In the genomic region with DNA sequence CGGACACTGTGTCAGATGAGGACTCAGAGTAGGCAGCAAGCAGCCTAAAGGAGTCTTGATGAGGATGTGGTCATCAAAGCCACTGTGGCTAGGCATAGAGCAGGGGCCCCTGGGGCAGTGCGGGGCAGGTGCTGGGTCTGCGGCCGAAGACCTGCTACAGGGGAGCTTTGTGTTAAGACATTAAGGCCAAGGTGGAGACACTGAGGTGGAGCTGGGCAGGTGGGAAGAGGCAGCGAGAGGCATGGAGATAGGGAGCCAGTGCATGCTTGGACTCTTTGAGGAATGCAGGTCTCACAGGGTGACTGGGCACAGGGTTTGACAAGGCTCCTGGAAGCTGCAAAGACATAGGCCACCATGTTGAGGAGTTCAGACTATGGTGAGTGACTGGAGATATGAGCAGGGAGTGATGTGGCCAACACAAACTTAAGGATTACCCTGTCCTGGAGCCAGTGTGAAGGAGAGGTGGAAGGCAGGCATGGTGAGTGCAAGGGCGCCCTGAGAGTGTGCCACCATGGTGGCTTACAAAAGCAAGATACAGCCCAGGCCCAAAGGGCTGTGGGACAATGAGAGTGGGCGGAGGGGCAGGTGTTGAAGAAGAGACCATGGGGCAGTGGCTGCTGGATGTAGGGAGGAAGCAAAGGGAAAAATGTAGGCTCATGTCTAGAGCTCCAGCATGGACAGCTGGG, we compare ENCODE assay signal across 26 cellular contexts.
DNase-seq lines count a peak whose midpoint lies in the region; ATAC-seq, FAIRE-seq and TF ChIP-seq lines count a peak whose summit lies in the region.
"Had no signal": no experiment of that assay in that cellular context is flagged by ENCODE, and none has a peak within 500 bp of the region (broad histone marks: within the 10 kb centered on the region; RNA-seq: fewer than 3 reads in every experiment).

No MANE protein-coding gene starts in this region.

- no peak for TF ChIP-seq POLR2A in vagina (IDR thresholded peaks at IDR 0.05)

- no CpG with 5 or more reads among the region's 7 CpGs for WGBS in neuronal stem cell (ENCODE audit: extremely low coverage in 2 of 2, insufficient read length in 2 of 2, insufficient replicate concordance in 1 of 2), 2 donors

- H2BK12ac ChIP-seq in neuronal stem cell (ENCODE audit: low read length) = peak overlapping the region; percentile 42

- H3K4me1 ChIP-seq in neuronal stem cell (ENCODE audit: control insufficient read depth in 2 of 2, insufficient read depth in 1 of 2, low read depth in 1 of 2, low read length in 2 of 2) (peaks cover 0 to 5% of the 10 kb centered on the region in 2 donors), vagina (no peaks in the 10 kb centered on the region), tibial artery (no peaks in the 10 kb centered on the region)
- H3K4me1 ChIP-seq: A549, Caco-2 had no signal

- TF ChIP-seq CTCF in natural killer cell (IDR thresholded peaks at IDR 0.05) = no peak
- TF ChIP-seq CTCF in vagina (IDR thresholded peaks at IDR 0.05) = no peak
- TF ChIP-seq CTCF in tibial artery (IDR thresholded peaks at IDR 0.05) = no peak

- no peak overlapping the region for H2BK15ac ChIP-seq in neuronal stem cell (ENCODE audit: low read length)

- peaks cover 6 to 13% of the 10 kb centered on the region in 2 donors for H3K27me3 Mint-ChIP-seq in natural killer cell treated with Interleukin-12 subunit alpha and Interleukin-12 subunit beta and Interleukin-15 and Interleukin-18, amount 100 ng/mL, for 72 hours
- peaks cover 0 to 9% of the 10 kb centered on the region in 2 donors for H3K27me3 Mint-ChIP-seq in natural killer cell (ENCODE audit: low read depth in 2 of 2)
- H3K27me3 Mint-ChIP-seq: CD4-positive, alpha-beta T cell had no signal

- H3K27me3 ChIP-seq in neuronal stem cell (ENCODE audit: control insufficient read depth in 3 of 3, insufficient read depth in 3 of 3, low read depth in 1 of 3, low read length in 3 of 3) = peaks cover 0 to 14% (median 0%) of the 10 kb centered on the region in 3 experiments
- H3K27me3 ChIP-seq in vagina = no peaks in the 10 kb centered on the region
- H3K27me3 ChIP-seq in tibial artery = peaks cover 0 to 3% of the 10 kb centered on the region in 2 donors
- H3K27me3 ChIP-seq: MG63 had no signal

- no peaks in the 10 kb centered on the region for H3K79me1 ChIP-seq in neuronal stem cell (ENCODE audit: low read depth, low read length)

- no peaks in the 10 kb centered on the region for H3K4me1 Mint-ChIP-seq in natural killer cell treated with Interleukin-12 subunit alpha and Interleukin-12 subunit beta and Interleukin-15 and Interleukin-18, amount 100 ng/mL, for 72 hours (ENCODE audit: low read depth in 2 of 2)
- no peaks in the 10 kb centered on the region for H3K4me1 Mint-ChIP-seq in natural killer cell

- peak overlapping the region; percentile 78 for H2AK5ac ChIP-seq in neuronal stem cell (ENCODE audit: low read depth, low read length)

- no peak overlapping the region for H3K27ac ChIP-seq in neuronal stem cell (replicated peaks; ENCODE audit: low read length)
- H3K27ac ChIP-seq in vagina = no peak overlapping the region
- H3K27ac ChIP-seq in tibial artery = no peak overlapping the region
- H3K27ac ChIP-seq: A549, PC-9, RWPE1 had no signal

- no peak overlapping the region for H2BK5ac ChIP-seq in neuronal stem cell (ENCODE audit: low read length)

- no peak overlapping the region for H3K4me2 ChIP-seq in neuronal stem cell (ENCODE audit: insufficient read depth, low read length, poor library complexity, severe bottlenecking)
- H3K4me2 ChIP-seq: A549, PC-9 had no signal

- FAIRE-seq in GM19239 (lab: Jason Lieb, UNC) = no peak
- FAIRE-seq: A549, GM12878, HTR-8/SVneo had no signal

- no peak overlapping the region for H3K14ac ChIP-seq in neuronal stem cell (ENCODE audit: low read length)

- H4K8ac ChIP-seq in neuronal stem cell (ENCODE audit: low read depth, low read length) = no peak overlapping the region

- H3K9ac ChIP-seq in neuronal stem cell (ENCODE audit: low read depth, low read length, poor library complexity) = no peak overlapping the region

- H3K27ac Mint-ChIP-seq in natural killer cell treated with Interleukin-12 subunit alpha and Interleukin-12 subunit beta and Interleukin-15 and Interleukin-18, amount 100 ng/mL, for 72 hours = no peak overlapping the region
- no peak overlapping the region for H3K27ac Mint-ChIP-seq in natural killer cell
- H3K27ac Mint-ChIP-seq: CD4-positive, alpha-beta T cell had no signal

- H3K4me3 Mint-ChIP-seq in natural killer cell treated with Interleukin-12 subunit alpha and Interleukin-12 subunit beta and Interleukin-15 and Interleukin-18, amount 100 ng/mL, for 72 hours = no peak overlapping the region
- no peak overlapping the region for H3K4me3 Mint-ChIP-seq in natural killer cell
- H3K4me3 Mint-ChIP-seq: CD4-positive, alpha-beta T cell had no signal

- H2AFZ ChIP-seq in neuronal stem cell (ENCODE audit: low read length) = no peak overlapping the region
- H2AFZ ChIP-seq: PC-9 had no signal

- no peak overlapping the region for H3K23ac ChIP-seq in neuronal stem cell (ENCODE audit: low read depth, low read length, poor library complexity)

- no peak for DNase-seq in natural killer cell treated with Interleukin-12 subunit alpha and Interleukin-12 subunit beta and Interleukin-15 and Interleukin-18, amount 100 ng/mL, for 72 hours (ENCODE audit: low spot score)
- DNase-seq in natural killer cell = no peak
- DNase-seq in ecto neural progenitor cell (ENCODE audit: low spot score) = peak; percentile 15
- DNase-seq in neuronal stem cell (ENCODE audit: low spot score) = no peak
- peak; percentile 72 to 82 for DNase-seq in vagina (ENCODE audit: extremely low spot score in 2 of 2)
- DNase-seq in tibial artery = no peak
- DNase-seq in GM19239 (ENCODE audit: insufficient read length, low spot score) = no peak
- DNase-seq: Caco-2; CD4-positive, alpha-beta T cell; DMS153; EL; IMR-90; Kasumi-1; MG63; NCI-H1048; NCI-H146; NCI-H2029 treated with DMSO at 0.1 percent for 48 hours; NCI-H2171; NCI-H526; PC-9; SIG-M5 had no signal

- peak overlapping the region; percentile 53 for H3K18ac ChIP-seq in neuronal stem cell (ENCODE audit: low read length)

- H3K9me3 ChIP-seq in neuronal stem cell (replicated peaks in 1 of 2; ENCODE audit: control insufficient read depth in 2 of 2, insufficient read depth in 1 of 2, low read depth in 1 of 2, low read length in 2 of 2) (no peaks in the 10 kb centered on the region), vagina (no peaks in the 10 kb centered on the region), tibial artery (no peaks in the 10 kb centered on the region)
- H3K9me3 ChIP-seq: A549, Caco-2, MG63 had no signal

- H4K91ac ChIP-seq in neuronal stem cell (ENCODE audit: low read depth, low read length, poor library complexity) = no peak overlapping the region

- peak; percentile 21 to 61 for ATAC-seq in natural killer cell treated with Interleukin-12 subunit alpha and Interleukin-12 subunit beta and Interleukin-15 and Interleukin-18, amount 100 ng/mL, for 72 hours
- ATAC-seq in natural killer cell (no peak), HG03159 (IDR thresholded peaks at IDR 0.05; ENCODE audit: unreplicated experiment) (no peak)
- ATAC-seq: A549, GM12878 had no signal

- H3K36me3 Mint-ChIP-seq in natural killer cell treated with Interleukin-12 subunit alpha and Interleukin-12 subunit beta and Interleukin-15 and Interleukin-18, amount 100 ng/mL, for 72 hours = no peaks in the 10 kb centered on the region
- no peaks in the 10 kb centered on the region for H3K36me3 Mint-ChIP-seq in natural killer cell

- intact Hi-C loops in natural killer cell (cut with micrococcal nuclease) = no loop called here
- intact Hi-C loops in vagina (cut with DNase I) = no loop called here
- intact Hi-C loops in tibial artery (cut with DNase I; ENCODE audit: low total_unique reads) = no loop called here

- H3K9me3 Mint-ChIP-seq in natural killer cell treated with Interleukin-12 subunit alpha and Interleukin-12 subunit beta and Interleukin-15 and Interleukin-18, amount 100 ng/mL, for 72 hours = peaks cover 4% of the 10 kb centered on the region
- H3K9me3 Mint-ChIP-seq in natural killer cell = no peaks in the 10 kb centered on the region

- no peak overlapping the region for H3K4ac ChIP-seq in neuronal stem cell (ENCODE audit: low read length)

- H3K4me3 ChIP-seq in neuronal stem cell (ENCODE audit: low read length in 2 of 2) = no peak overlapping the region
- no peak overlapping the region for H3K4me3 ChIP-seq in vagina
- H3K4me3 ChIP-seq in tibial artery = no peak overlapping the region
- H3K4me3 ChIP-seq: A549, GM12878, MG63, PC-9 had no signal

- no peak overlapping the region for H2BK120ac ChIP-seq in neuronal stem cell (ENCODE audit: low read depth, low read length)

- no peaks in the 10 kb centered on the region for H3K36me3 ChIP-seq in neuronal stem cell (replicated peaks in 1 of 2; ENCODE audit: control insufficient read depth in 2 of 2, insufficient read depth in 2 of 2, low read length in 2 of 2)
- no peaks in the 10 kb centered on the region for H3K36me3 ChIP-seq in vagina
- H3K36me3 ChIP-seq in tibial artery = no peaks in the 10 kb centered on the region
- H3K36me3 ChIP-seq: MG63 had no signal

Comparison
In these comparisons a context has a peak if more than half of its experiments do, and no peak if none do; other contexts are left out.
1. ATAC-seq: peak in natural killer cell treated with Interleukin-12 subunit alpha and Interleukin-12 subunit beta and Interleukin-15 and Interleukin-18, amount 100 ng/mL, for 72 hours (2 of 2); none in natural killer cell (0 of 3) and HG03159 (single experiment).
2. DNase-seq: peak in ecto neural progenitor cell (single experiment) and vagina (2 of 2); none in natural killer cell treated with Interleukin-12 subunit alpha and Interleukin-12 subunit beta and Interleukin-15 and Interleukin-18, amount 100 ng/mL, for 72 hours (single experiment), natural killer cell (single experiment), neuronal stem cell (single experiment), tibial artery (0 of 2) and GM19239 (single experiment).